ENCODE assay signal across 8 cellular contexts in genomic region chr15:85543741-85544155, GRCh38.
DNase-seq lines count a peak whose midpoint lies in the region; ATAC-seq and TF ChIP-seq lines count a peak whose summit lies in the region.

No MANE protein-coding gene starts in this region.

- intact Hi-C loops in left cardiac atrium (cut with DNase I) = no loop called here

- DNase-seq in stimulated activated CD4-positive, alpha-beta T cell treated with anti-CD3 and anti-CD28 coated beads, Interleukin-15, amount 100 ng/mL, for 24 hours = peak; percentile 22
- DNase-seq in stimulated activated CD4-positive, alpha-beta T cell treated with anti-CD3 and anti-CD28 coated beads, Interleukin-4, amount 100 ng/mL, for 4 hours = no peak
- peak; percentile 28 for DNase-seq in activated CD8-positive, alpha-beta memory T cell treated with anti-CD3 and anti-CD28 coated beads, Interleukin-2, amount 50 U/mL, for 4 hours
- DNase-seq in left cardiac atrium (peak; percentile 66), DMS 273 treated with DMSO at 0.1 percent for 48 hours (lab: John Stamatoyannopoulos, UW) (no peak), erythroblast (lab: John Stamatoyannopoulos, UW) (no peak)
- DNase-seq in stimulated activated CD8-positive, alpha-beta memory T cell treated with anti-CD3 and anti-CD28 coated beads, Interleukin-15, amount 100 ng/mL, for 1 hour (ENCODE audit: low read depth) = peak; percentile 0

- no peak for TF ChIP-seq POLR2A in erythroblast (IDR thresholded peaks at IDR 0.05; ENCODE audit: low read length)

- peak; percentile 39 to 63 for ATAC-seq in left cardiac atrium
- ATAC-seq in GM18868 (IDR thresholded peaks at IDR 0.05; ENCODE audit: unreplicated experiment) = no peak

Comparison
In these comparisons a context has a peak if more than half of its experiments do, and no peak if none do; other contexts are left out.
1. DNase-seq: peak in stimulated activated CD4-positive, alpha-beta T cell treated with anti-CD3 and anti-CD28 coated beads, Interleukin-15, amount 100 ng/mL, for 24 hours (single experiment), activated CD8-positive, alpha-beta memory T cell treated with anti-CD3 and anti-CD28 coated beads, Interleukin-2, amount 50 U/mL, for 4 hours (single experiment), left cardiac atrium (single experiment) and stimulated activated CD8-positive, alpha-beta memory T cell treated with anti-CD3 and anti-CD28 coated beads, Interleukin-15, amount 100 ng/mL, for 1 hour (single experiment); none in stimulated activated CD4-positive, alpha-beta T cell treated with anti-CD3 and anti-CD28 coated beads, Interleukin-4, amount 100 ng/mL, for 4 hours (0 of 2), DMS 273 treated with DMSO at 0.1 percent for 48 hours (single experiment) and erythroblast (0 of 2).